In the genomic region with DNA sequence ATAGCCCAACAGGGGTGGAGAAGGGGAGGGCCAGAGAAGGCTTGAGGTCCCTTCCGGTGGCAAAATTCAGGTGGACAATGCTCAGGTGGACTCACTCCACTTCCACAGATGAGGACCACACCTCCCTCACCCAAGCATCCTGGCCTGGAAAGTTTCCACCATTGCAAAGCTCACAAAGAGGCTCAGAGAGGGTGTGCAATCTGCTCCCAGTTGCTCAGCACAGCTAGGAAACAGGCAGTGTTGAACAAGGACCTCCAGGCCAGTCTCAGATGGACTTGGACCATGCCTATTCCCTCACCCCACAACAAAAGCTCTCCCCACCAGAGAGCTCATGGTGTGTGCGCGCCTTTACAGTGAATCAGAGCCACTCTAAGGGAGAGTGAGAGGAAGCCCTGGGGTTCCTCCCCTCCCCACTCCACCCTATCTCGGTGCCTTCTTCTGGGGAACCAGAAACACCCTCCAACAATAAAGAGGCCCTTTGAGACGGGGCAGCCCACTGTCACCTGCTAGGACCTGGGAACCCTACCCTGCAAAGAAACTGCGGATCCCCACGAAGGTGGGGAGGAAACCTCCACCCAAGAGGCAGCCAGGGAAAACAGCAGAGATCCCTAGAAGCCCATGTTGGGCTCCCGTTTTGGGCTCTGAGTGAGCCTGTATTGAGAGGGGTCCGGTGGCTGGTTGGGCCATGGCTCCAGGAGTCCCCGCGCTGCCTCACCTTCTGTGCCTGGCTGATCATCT, we compare ENCODE assay signal across 1 cellular context.
TF ChIP-seq lines count a peak whose summit lies in the region.

No MANE protein-coding gene starts in this region.

TF ChIP-seq in IMR-90, 13 proteins besides CTCF, POLR2A, EP300 and RAD21 (continued from another document):
- TF ChIP-seq, protein P1, sequence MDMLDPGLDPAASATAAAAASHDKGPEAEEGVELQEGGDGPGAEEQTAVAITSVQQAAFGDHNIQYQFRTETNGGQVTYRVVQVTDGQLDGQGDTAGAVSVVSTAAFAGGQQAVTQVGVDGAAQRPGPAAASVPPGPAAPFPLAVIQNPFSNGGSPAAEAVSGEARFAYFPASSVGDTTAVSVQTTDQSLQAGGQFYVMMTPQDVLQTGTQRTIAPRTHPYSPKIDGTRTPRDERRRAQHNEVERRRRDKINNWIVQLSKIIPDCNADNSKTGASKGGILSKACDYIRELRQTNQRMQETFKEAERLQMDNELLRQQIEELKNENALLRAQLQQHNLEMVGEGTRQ (IDR thresholded peaks at IDR 0.05; ENCODE audit: low read depth, low read length) = no peak
